Comparison of ENCODE assay signal across 8 cellular contexts in genomic region chr9:123267481-123268239, GRCh38. TPM values are rescaled to one million over a fixed set of nuclear protein-coding genes. Genes with fewer than 3 reads are reported as not detected.
A peak's percentile ranks its signal among the peaks of the same experiment; 100 is the strongest.
DNase-seq lines count a peak whose midpoint lies in the region; ATAC-seq and TF ChIP-seq lines count a peak whose summit lies in the region.

No MANE protein-coding gene starts in this region.

- no peak overlapping the region for H2BK12ac ChIP-seq in H9 (ENCODE audit: insufficient read length, low read depth, low read length)

- peaks cover 15% of the 10 kb centered on the region for H3K23me2 ChIP-seq in H9 (ENCODE audit: insufficient read length, low read depth, low read length, poor library complexity, severe bottlenecking)

- no peak overlapping the region for H3K4ac ChIP-seq in H9 (ENCODE audit: low read depth, low read length)

- H3K4me1 ChIP-seq in BLaER1 treated with 17β-estradiol and CSF1 and Interleukin-3, amounts not matched to agents 10 nM and 100 nM: peaks cover 10 to 72% (median 61%) of the 10 kb centered on the region in 10 experiments; a peak in 19 of 20 replicates
- H3K4me1 ChIP-seq in H9 (ENCODE audit: insufficient read depth, low read length) (peaks cover 10% of the 10 kb centered on the region; the same call in 1 of the 2 replicates), duodenal mucosa (ENCODE audit: control insufficient read depth in 1 of 2, insufficient read depth in 2 of 2, low read length in 2 of 2) (peaks cover 21 to 24% of the 10 kb centered on the region in 2 donors), muscle layer of duodenum (ENCODE audit: control insufficient read depth in 1 of 2, insufficient read depth in 2 of 2, low read length in 2 of 2) (peaks cover 3 to 14% of the 10 kb centered on the region in 2 donors)

- peaks cover 0 to 55% (median 29%) of the 10 kb centered on the region in 11 experiments; a peak in 15 of 22 replicates for H4K20me1 ChIP-seq in BLaER1 treated with 17β-estradiol and CSF1 and Interleukin-3, amounts not matched to agents 10 nM and 100 nM
- H4K20me1 ChIP-seq in H9 (ENCODE audit: control insufficient read depth, insufficient read depth, insufficient read length): no peaks in the 10 kb centered on the region
- H4K20me1 ChIP-seq in SU-DHL-6 (ENCODE audit: low read depth, low read length): peaks cover 14% of the 10 kb centered on the region; the same call in 1 of the 2 replicates

- no peak overlapping the region for H2BK20ac ChIP-seq in H9 (ENCODE audit: low read depth, low read length, poor library complexity, severe bottlenecking)

- peak overlapping the region; percentile 34 for H3K18ac ChIP-seq in H9 (ENCODE audit: insufficient read length, low read depth, low read length)

- H3K9me3 Mint-ChIP-seq in H9: no peaks in the 10 kb centered on the region

- no peak overlapping the region for H2BK120ac ChIP-seq in H9 (ENCODE audit: low read depth, low read length, poor library complexity, severe bottlenecking)

- H3K27me3 Mint-ChIP-seq in H9 (ENCODE audit: low read depth): peaks cover 9% of the 10 kb centered on the region

- peaks cover 19% of the 10 kb centered on the region; the same call in 1 of the 2 replicates for H3K79me2 ChIP-seq in H9 (ENCODE audit: insufficient read depth, low read length)
- H3K79me2 ChIP-seq in SU-DHL-6 (ENCODE audit: insufficient read depth, low read length): peaks cover 55% of the 10 kb centered on the region

- H3K4me3 ChIP-seq in BLaER1 treated with 17β-estradiol and CSF1 and Interleukin-3, amounts not matched to agents 10 nM and 100 nM: peak overlapping the region; percentile 85 to 99 (median 96)
- H3K4me3 ChIP-seq in SU-DHL-6 (ENCODE audit: insufficient read depth, low read length, poor library complexity, severe bottlenecking): peak overlapping the region; percentile 92
- H3K4me3 ChIP-seq in duodenal mucosa (ENCODE audit: low read depth in 1 of 2, low read length in 2 of 2): peak overlapping the region; percentile 62 to 78
- peak overlapping the region; percentile 55 to 82 for H3K4me3 ChIP-seq in muscle layer of duodenum (ENCODE audit: low read depth in 1 of 2, low read length in 2 of 2)

- H3K9me2 ChIP-seq in SU-DHL-6 (replicated peaks; ENCODE audit: insufficient read depth, low read length): no peaks in the 10 kb centered on the region

- H3T11ph ChIP-seq in H9 (ENCODE audit: low read length): no peak overlapping the region

- H2AFZ ChIP-seq in H9 (ENCODE audit: low read length) (no peak overlapping the region), SU-DHL-6 (ENCODE audit: low read depth, low read length, severe bottlenecking) (no peak overlapping the region)

- no peak overlapping the region for H2AK5ac ChIP-seq in H9 (ENCODE audit: insufficient read length, low read length)

- no CpG with 5 or more reads among the region's 43 CpGs for whole genome bisulfite sequencing in H9 (ENCODE audit: extremely low coverage, insufficient read length, low lambda C conversion rate)

- DNase-seq in H9 (no peak), retina (no peak)

- H2BK15ac ChIP-seq in H9 (ENCODE audit: low read depth, low read length): no peak overlapping the region

- no peaks in the 10 kb centered on the region for H3K27me3 ChIP-seq in BLaER1 treated with 17β-estradiol and CSF1 and Interleukin-3, amounts not matched to agents 10 nM and 100 nM
- H3K27me3 ChIP-seq in H9 (ENCODE audit: insufficient read depth, low read length) (no peaks in the 10 kb centered on the region), SU-DHL-6 (ENCODE audit: low read length) (no peaks in the 10 kb centered on the region), duodenal mucosa (ENCODE audit: control insufficient read depth in 1 of 2, insufficient read depth in 2 of 2, low read length in 2 of 2) (no peaks in the 10 kb centered on the region), muscle layer of duodenum (ENCODE audit: low read depth, low read length) (no peaks in the 10 kb centered on the region)

- H3K27ac Mint-ChIP-seq in H9: peak overlapping the region in 1 of 3 experiments; percentile 97; a peak in 2 of 7 replicates

- no peaks in the 10 kb centered on the region for H3K79me1 ChIP-seq in H9 (ENCODE audit: insufficient read depth, low read depth, low read length, poor library complexity, severe bottlenecking)

- peak overlapping the region; percentile 24 for H3K14ac ChIP-seq in H9 (ENCODE audit: insufficient read depth, low read length)

- H3K27ac ChIP-seq in BLaER1 treated with 17β-estradiol and CSF1 and Interleukin-3, amounts not matched to agents 10 nM and 100 nM: peak overlapping the region; percentile 81 to 91 (median 88)
- H3K27ac ChIP-seq in H9 (ENCODE audit: insufficient read length, low read depth, low read length) (no peak overlapping the region), SU-DHL-6 (ENCODE audit: low read depth, low read length) (peak overlapping the region; percentile 76), duodenal mucosa (ENCODE audit: low read depth, low read length) (peak overlapping the region; percentile 42), muscle layer of duodenum (ENCODE audit: low read length) (no peak overlapping the region)

- no peak overlapping the region for H3K56ac ChIP-seq in H9 (ENCODE audit: insufficient read length, low read depth, low read length)

- H3K9ac ChIP-seq in BLaER1 treated with 17β-estradiol and CSF1 and Interleukin-3, amounts not matched to agents 10 nM and 100 nM: peak overlapping the region; percentile 89 to 96 (median 91)
- peak overlapping the region; percentile 25 for H3K9ac ChIP-seq in H9 (ENCODE audit: extremely low read depth, insufficient read length, low read length)
- H3K9ac ChIP-seq in SU-DHL-6 (ENCODE audit: low read length): peak overlapping the region; percentile 90
- H3K9ac ChIP-seq in duodenal mucosa (ENCODE audit: low read depth in 1 of 2, low read length in 2 of 2): peak overlapping the region; percentile 25 to 56

- H2BK5ac ChIP-seq in H9 (ENCODE audit: insufficient read length, low read length): no peak overlapping the region

- H3K36me3 ChIP-seq in BLaER1 treated with 17β-estradiol and CSF1 and Interleukin-3, amounts not matched to agents 10 nM and 100 nM: peaks cover 0 to 8% (median 0%) of the 10 kb centered on the region in 11 experiments; a peak in 2 of 22 replicates
- H3K36me3 ChIP-seq in SU-DHL-6 (ENCODE audit: low read length) (no peaks in the 10 kb centered on the region), duodenal mucosa (ENCODE audit: control insufficient read depth in 1 of 2, insufficient read depth in 2 of 2, low read length in 2 of 2) (no peaks in the 10 kb centered on the region), muscle layer of duodenum (ENCODE audit: control insufficient read depth in 1 of 2, insufficient read depth in 2 of 2, low read length in 2 of 2) (no peaks in the 10 kb centered on the region)

- peak overlapping the region; percentile 71 to 93 (median 88) for H3K4me2 ChIP-seq in BLaER1 treated with 17β-estradiol and CSF1 and Interleukin-3, amounts not matched to agents 10 nM and 100 nM
- H3K4me2 ChIP-seq in H9 (ENCODE audit: insufficient read depth, insufficient read length, low read length) (peak overlapping the region; percentile 96), SU-DHL-6 (ENCODE audit: low read depth, low read length, poor library complexity, severe bottlenecking) (peak overlapping the region; percentile 76)

- no peak overlapping the region for H4K8ac ChIP-seq in H9 (replicated peaks; ENCODE audit: insufficient read length, low read depth, low read length)

- no peak overlapping the region for H3K23ac ChIP-seq in H9 (ENCODE audit: insufficient read length, low read depth, low read length)

- no peaks in the 10 kb centered on the region for H3K9me3 ChIP-seq in BLaER1 treated with 17β-estradiol and CSF1 and Interleukin-3, amounts not matched to agents 10 nM and 100 nM (replicated peaks in 1 of 11)
- H3K9me3 ChIP-seq in H9 (ENCODE audit: control insufficient read depth, low read depth, low read length): no peaks in the 10 kb centered on the region
- H3K9me3 ChIP-seq in SU-DHL-6 (ENCODE audit: insufficient read depth, low read length): no peaks in the 10 kb centered on the region
- H3K9me3 ChIP-seq in duodenal mucosa (ENCODE audit: control insufficient read depth in 1 of 2, low read length in 2 of 2): no peaks in the 10 kb centered on the region
- no peaks in the 10 kb centered on the region for H3K9me3 ChIP-seq in muscle layer of duodenum (ENCODE audit: control insufficient read depth in 1 of 2, low read length in 2 of 2)

- ATAC-seq in GM21447 (IDR thresholded peaks at IDR 0.05; ENCODE audit: unreplicated experiment) (no peak), HG03159 (IDR thresholded peaks at IDR 0.05; ENCODE audit: unreplicated experiment) (no peak)

- TF ChIP-seq CTCF in H9 (conservative IDR thresholded peaks at IDR 0.05): no peak
- TF ChIP-seq CTCF in SU-DHL-6 (IDR thresholded peaks at IDR 0.05; ENCODE audit: insufficient read depth, low read length, poor library complexity, severe bottlenecking): no peak

- no peak overlapping the region for H4K91ac ChIP-seq in H9 (ENCODE audit: insufficient read length, low read depth, low read length)

- peaks cover 39 to 45% of the 10 kb centered on the region in 2 experiments for H3K4me1 Mint-ChIP-seq in H9

- H3K36me3 Mint-ChIP-seq in H9 (ENCODE audit: insufficient read depth in 1 of 3, low read depth in 3 of 3): no peaks in the 10 kb centered on the region

- H3F3A ChIP-seq in SU-DHL-6 (ENCODE audit: insufficient read depth): peaks cover 23% of the 10 kb centered on the region

- H3K4me3 Mint-ChIP-seq in H9: peak overlapping the region; percentile 74 to 93

- H4K5ac ChIP-seq in H9 (ENCODE audit: insufficient read length, low read depth, low read length): no peak overlapping the region

RNA-seq across cellular contexts. Expression of gene STRBP, which starts 0.7 kb away (rescaled TPM):
- 69.9 and 74.0 TPM in 2 replicates for total RNA-seq in H9 (2021)

Comparison
In these comparisons a context has a peak if more than half of its experiments do, and no peak if none do; other contexts are left out.
1. H3K27ac ChIP-seq: peak in BLaER1 treated with 17β-estradiol and CSF1 and Interleukin-3, amounts not matched to agents 10 nM and 100 nM (11 of 11), SU-DHL-6 (single experiment) and duodenal mucosa (single experiment); none in H9 (single experiment) and muscle layer of duodenum (single experiment).
2. H3K9ac ChIP-seq: peak in every context shown above with its lines; median percentile 91 in BLaER1 treated with 17β-estradiol and CSF1 and Interleukin-3, amounts not matched to agents 10 nM and 100 nM; 90 in SU-DHL-6; 40 in duodenal mucosa; 25 in H9.
3. Peak in every context shown above with its lines, with median percentiles within 50 percentile points of each other: H3K4me2 ChIP-seq and H3K4me3 ChIP-seq.